In the genomic region with DNA sequence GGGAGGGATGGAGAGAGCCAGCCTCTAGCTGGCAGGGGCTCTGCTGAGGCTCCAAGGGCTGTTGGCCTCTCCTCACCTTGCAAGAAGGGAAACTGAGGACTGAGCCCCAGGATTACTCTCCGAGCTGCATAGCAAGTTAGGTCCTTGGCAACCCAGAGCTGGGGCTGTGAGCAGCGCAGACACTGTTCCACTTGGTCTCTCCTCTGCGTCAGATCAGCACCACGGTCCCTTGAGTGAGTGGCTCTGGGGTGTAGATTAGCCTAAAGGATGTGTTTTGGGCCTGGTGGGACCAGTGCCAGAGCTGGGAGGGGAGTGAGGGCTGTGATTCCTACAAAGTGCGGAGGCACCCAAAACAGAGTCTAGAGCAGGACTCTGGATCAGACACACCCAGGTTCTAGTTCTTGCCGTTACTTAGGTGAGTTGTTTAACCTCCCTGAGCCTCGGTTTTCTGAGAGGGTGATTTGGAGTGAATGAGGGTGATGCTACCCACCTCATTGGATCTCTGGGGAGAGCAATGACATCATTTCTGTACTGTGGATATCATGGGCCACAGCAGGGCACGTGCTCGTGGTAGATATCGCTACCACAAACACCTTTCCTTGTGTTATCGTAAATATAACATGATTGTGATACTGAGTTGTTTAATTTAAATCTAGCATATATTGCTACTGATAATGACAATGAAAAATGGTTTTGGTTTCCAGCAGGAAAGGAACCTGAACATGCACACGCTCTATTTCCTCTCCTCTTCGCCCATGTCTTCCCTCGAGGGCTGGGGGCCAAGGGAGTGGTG, we compare ENCODE assay signal across 33 cellular contexts. TPM values are rescaled to one million over a fixed set of nuclear protein-coding genes. Genes with fewer than 3 reads are reported as not detected.
"Had no signal": no experiment of that assay in that cellular context is flagged by ENCODE, and none has a peak within 500 bp of the region (broad histone marks: within the 10 kb centered on the region; RNA-seq: fewer than 3 reads in every experiment).

No MANE protein-coding gene starts in this region.

- ATAC-seq: activated CD8-positive, alpha-beta T cell treated with anti-CD3 and anti-CD28 coated beads for 36 hours; activated T-cell treated with anti-CD3 and anti-CD28 coated beads, Interleukin-2, amount 50 U/mL, for 72 hours; activated T-helper 17 cell treated with anti-CD3 and anti-CD28 coated beads, Interleukin-2, amount 50 U/mL, for 72 hours had no signal

- H3K27ac ChIP-seq: brain microvascular endothelial cell, Peyer's patch had no signal

- H3K27me3 ChIP-seq: Peyer's patch had no signal

- H3K9me3 ChIP-seq: Peyer's patch had no signal

- FAIRE-seq: TTC549 had no signal

- H3K36me3 ChIP-seq: brain microvascular endothelial cell, Peyer's patch had no signal

- DNase-seq: activated CD4-positive, alpha-beta T cell treated with anti-CD3 and anti-CD28 coated beads, Interleukin-2, amount 10 ng/mL, durations not matched to agents 24 days and 14 days; activated CD4-positive, alpha-beta T cell treated with anti-CD3 and anti-CD28 coated beads, Interleukin-2, amount 50 U/mL, for 4 hours; activated CD8-positive, alpha-beta T cell treated with anti-CD3 and anti-CD28 coated beads for 36 hours; activated effector memory CD4-positive, alpha-beta T cell treated with anti-CD3 and anti-CD28 coated beads, Interleukin-2, amount 50 U/mL, for 16 hours; activated naive CD4-positive, alpha-beta T cell; activated naive CD4-positive, alpha-beta T cell treated with anti-CD3 and anti-CD28 coated beads, Interleukin-2, amount 50 U/mL, for 16 hours; activated naive CD8-positive, alpha-beta T cell treated with anti-CD3 and anti-CD28 coated beads for 36 hours; activated T-cell treated with anti-CD3 and anti-CD28 coated beads, Interleukin-2, amount 50 U/mL, for 1 hour; activated T-cell treated with anti-CD3 and anti-CD28 coated beads, Interleukin-2, amount 50 U/mL, for 72 hours; amniotic stem cell; aorta; brain microvascular endothelial cell; central memory CD4-positive, alpha-beta T cell; Karpas-422; NCI-H1048; NCI-H1105 treated with DMSO at 0.1 percent for 48 hours; NCI-H1436; NCI-H1694; NCI-H1930; NCI-H2081 treated with DMSO at 0.1 percent for 48 hours; NCI-H345; NCI-H524 treated with DMSO at 0.1 percent for 48 hours; Peyer's patch; RPMI8226; SW 1271; T-helper 1 cell had no signal

- H3K4me1 ChIP-seq: Peyer's patch had no signal

- H3K4me3 ChIP-seq: Peyer's patch had no signal

RNA-seq across cellular contexts. Expression of a gene that starts 8.1 kb away (rescaled TPM):
- total RNA-seq: activated CD4-positive, alpha-beta T cell treated with anti-CD3 and anti-CD28 coated beads, Interleukin-2, amount 10 ng/mL, durations not matched to agents 24 days and 14 days; activated CD8-positive, alpha-beta memory T cell treated with anti-CD3 and anti-CD28 coated beads for 36 hours; activated CD8-positive, alpha-beta T cell treated with anti-CD3 and anti-CD28 coated beads for 36 hours; activated naive CD8-positive, alpha-beta T cell treated with anti-CD3 and anti-CD28 coated beads for 36 hours; activated T-cell treated with anti-CD3 and anti-CD28 coated beads, Interleukin-2, amount 50 U/mL, for 72 hours; activated T-helper 17 cell treated with anti-CD3 and anti-CD28 coated beads, Interleukin-2, amount 50 U/mL, for 72 hours; aorta; MCF 10A; NCI-H460; T-helper 2 cell treated with Interferon-gamma antibody and Interleukin-4, amounts not matched to agents 100 ng/mL and 5 ng/mL, for 36 hours had no signal

RNA-seq across cellular contexts. Expression of a gene that starts 21.5 kb away (rescaled TPM):
- total RNA-seq: activated CD4-positive, alpha-beta T cell treated with anti-CD3 and anti-CD28 coated beads, Interleukin-2, amount 10 ng/mL, durations not matched to agents 24 days and 14 days; activated CD8-positive, alpha-beta memory T cell treated with anti-CD3 and anti-CD28 coated beads for 36 hours; activated CD8-positive, alpha-beta T cell treated with anti-CD3 and anti-CD28 coated beads for 36 hours; activated naive CD8-positive, alpha-beta T cell treated with anti-CD3 and anti-CD28 coated beads for 36 hours; activated T-cell treated with anti-CD3 and anti-CD28 coated beads, Interleukin-2, amount 50 U/mL, for 72 hours; activated T-helper 17 cell treated with anti-CD3 and anti-CD28 coated beads, Interleukin-2, amount 50 U/mL, for 72 hours; aorta; cerebellum; MCF 10A; NCI-H460; T-helper 2 cell treated with Interferon-gamma antibody and Interleukin-4, amounts not matched to agents 100 ng/mL and 5 ng/mL, for 36 hours had no signal

RNA-seq across cellular contexts. Expression of a gene that starts 22.5 kb away (rescaled TPM):
- total RNA-seq: activated CD4-positive, alpha-beta T cell treated with anti-CD3 and anti-CD28 coated beads, Interleukin-2, amount 10 ng/mL, durations not matched to agents 24 days and 14 days; activated CD8-positive, alpha-beta memory T cell treated with anti-CD3 and anti-CD28 coated beads for 36 hours; activated CD8-positive, alpha-beta T cell treated with anti-CD3 and anti-CD28 coated beads for 36 hours; activated naive CD8-positive, alpha-beta T cell treated with anti-CD3 and anti-CD28 coated beads for 36 hours; activated T-cell treated with anti-CD3 and anti-CD28 coated beads, Interleukin-2, amount 50 U/mL, for 72 hours; activated T-helper 17 cell treated with anti-CD3 and anti-CD28 coated beads, Interleukin-2, amount 50 U/mL, for 72 hours; aorta; cerebellum; MCF 10A; NCI-H460; T-helper 2 cell treated with Interferon-gamma antibody and Interleukin-4, amounts not matched to agents 100 ng/mL and 5 ng/mL, for 36 hours had no signal

RNA-seq across cellular contexts. Expression of a gene that starts 34.1 kb away (rescaled TPM):
- total RNA-seq: activated CD4-positive, alpha-beta T cell treated with anti-CD3 and anti-CD28 coated beads, Interleukin-2, amount 10 ng/mL, durations not matched to agents 24 days and 14 days; activated CD8-positive, alpha-beta memory T cell treated with anti-CD3 and anti-CD28 coated beads for 36 hours; activated CD8-positive, alpha-beta T cell treated with anti-CD3 and anti-CD28 coated beads for 36 hours; activated naive CD8-positive, alpha-beta T cell treated with anti-CD3 and anti-CD28 coated beads for 36 hours; activated T-cell treated with anti-CD3 and anti-CD28 coated beads, Interleukin-2, amount 50 U/mL, for 72 hours; activated T-helper 17 cell treated with anti-CD3 and anti-CD28 coated beads, Interleukin-2, amount 50 U/mL, for 72 hours; aorta; cerebellum; MCF 10A; NCI-H460; T-helper 2 cell treated with Interferon-gamma antibody and Interleukin-4, amounts not matched to agents 100 ng/mL and 5 ng/mL, for 36 hours had no signal
